In the genomic region with DNA sequence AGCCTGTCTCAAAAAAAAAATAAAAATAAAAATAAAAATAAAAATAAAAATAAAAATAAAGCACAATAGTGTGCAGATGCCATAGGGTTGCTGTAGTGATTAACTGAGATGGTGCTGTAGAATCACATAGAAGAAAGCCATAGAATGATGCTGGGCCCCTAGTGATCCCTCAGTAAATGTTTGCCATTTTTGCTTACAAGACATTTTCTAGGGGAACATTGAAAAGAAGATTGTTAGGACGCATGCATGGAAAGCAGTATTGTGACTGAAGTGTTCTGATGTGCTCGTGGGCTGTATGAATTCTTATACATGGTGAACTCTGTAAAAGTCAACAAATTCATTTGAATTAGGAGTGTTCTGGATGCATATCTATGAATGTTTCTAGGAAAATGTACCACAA, we compare ENCODE assay signal across 10 cellular contexts. TPM values are rescaled to one million over a fixed set of nuclear protein-coding genes. Genes with fewer than 3 reads are reported as not detected.
"Had no signal": no experiment of that assay in that cellular context is flagged by ENCODE, and none has a peak within 500 bp of the region (broad histone marks: within the 10 kb centered on the region; RNA-seq: fewer than 3 reads in every experiment).

No MANE protein-coding gene starts in this region.

- H3K9ac ChIP-seq: GM23248 had no signal

- DNase-seq: GM23248, GOT3, H7, HFFc6, KG1 had no signal

- H2AFZ ChIP-seq: GM23248 had no signal

- ATAC-seq: HCT116 had no signal

- H3K27ac Mint-ChIP-seq: HFFc6, IgD-negative memory B cell had no signal

- H3K4me3 ChIP-seq: GM23248, HAP-1 had no signal

- H3K27ac ChIP-seq: GM23248, HL-60 had no signal

- H3K9me3 ChIP-seq: HAP-1 had no signal

- H3K36me3 ChIP-seq: HAP-1 had no signal

- H3K4me1 ChIP-seq: HAP-1 had no signal

- H3K4me3 Mint-ChIP-seq: HFFc6, IgD-negative memory B cell had no signal

- H3K9me3 Mint-ChIP-seq: HFFc6, IgD-negative memory B cell had no signal

RNA-seq across cellular contexts. Expression of a gene that starts 22.0 kb away (rescaled TPM):
- total RNA-seq: H4 had no signal
